In genomic region chr2:216562689-216563435, GRCh38 we compare ENCODE assay signal across 14 cellular contexts.
"Had no signal": no experiment of that assay in that cellular context is flagged by ENCODE, and none has a peak within 500 bp of the region (broad histone marks: within the 10 kb centered on the region; RNA-seq: fewer than 3 reads in every experiment).

No MANE protein-coding gene starts in this region.

- H3K9me3 ChIP-seq: right atrium auricular region, tibial artery had no signal

- H3K27me3 ChIP-seq: right atrium auricular region, tibial artery had no signal

- H3K4me3 ChIP-seq: right atrium auricular region, tibial artery had no signal

- H3K27ac ChIP-seq: right atrium auricular region had no signal

- ATAC-seq: activated CD8-positive, alpha-beta T cell treated with anti-CD3 and anti-CD28 coated beads, Interleukin-2, amount 10 ng/mL, durations not matched to agents 7 days and 5 days; left colon had no signal

- H3K4me3 Mint-ChIP-seq: activated CD8-positive, alpha-beta T cell treated with anti-CD3 and anti-CD28 coated beads, Interleukin-2, amount 10 ng/mL, durations not matched to agents 7 days and 5 days had no signal

- DNase-seq: activated CD4-positive, alpha-beta T cell treated with anti-CD3 and anti-CD28 coated beads for 48 hours; activated CD8-positive, alpha-beta memory T cell treated with anti-CD3 and anti-CD28 coated beads, Interleukin-2, amount 50 U/mL, for 48 hours; activated CD8-positive, alpha-beta T cell treated with anti-CD3 and anti-CD28 coated beads, Interleukin-2, amount 10 ng/mL, durations not matched to agents 7 days and 5 days; activated naive CD4-positive, alpha-beta T cell; aorta; central memory CD4-positive, alpha-beta T cell; cortex of kidney; effector CD8-positive, alpha-beta T cell; glutamatergic neuron; left colon; small intestine; T-helper 1 cell; tibial artery had no signal

- H3K27ac Mint-ChIP-seq: activated CD8-positive, alpha-beta T cell treated with anti-CD3 and anti-CD28 coated beads, Interleukin-2, amount 10 ng/mL, durations not matched to agents 7 days and 5 days had no signal

- H3K36me3 ChIP-seq: right atrium auricular region, tibial artery had no signal

- FAIRE-seq: small intestine had no signal
